Comparison of ENCODE assay signal across 20 cellular contexts in the genomic region with DNA sequence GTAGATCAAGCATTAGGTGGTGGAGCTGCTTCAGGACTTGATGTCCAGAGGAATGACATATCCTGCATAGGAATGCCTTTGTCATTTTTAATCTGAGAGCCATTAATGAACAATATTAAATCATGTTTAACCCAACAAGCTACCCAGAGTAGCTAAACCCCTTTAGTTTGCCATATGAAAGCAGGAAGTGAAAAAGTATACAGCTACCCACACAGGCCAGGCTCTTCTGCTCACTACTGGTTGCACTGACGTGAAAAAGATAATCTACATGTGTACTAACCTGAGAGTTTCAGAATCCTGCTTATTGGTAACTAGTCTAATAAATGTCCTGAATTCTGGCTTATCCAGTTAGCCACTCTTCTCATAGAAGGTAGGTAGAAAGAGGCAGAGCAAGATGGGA. TPM values are rescaled to one million over a fixed set of nuclear protein-coding genes. Genes with fewer than 3 reads are reported as not detected.
A peak's percentile ranks its signal among the peaks of the same experiment; 100 is the strongest.
DNase-seq lines count a peak whose midpoint lies in the region; ATAC-seq, FAIRE-seq and TF ChIP-seq lines count a peak whose summit lies in the region.
"Had no signal": no experiment of that assay in that cellular context is flagged by ENCODE, and none has a peak within 500 bp of the region (broad histone marks: within the 10 kb centered on the region; RNA-seq: fewer than 3 reads in every experiment).

No MANE protein-coding gene starts in this region.

- H3K36me3 Mint-ChIP-seq in activated naive CD4-positive, alpha-beta T cell treated with anti-CD3 and anti-CD28 coated beads, Interleukin-2, amount 50 U/mL, for 72 hours, result no peaks in the 10 kb centered on the region
- no peaks in the 10 kb centered on the region for H3K36me3 Mint-ChIP-seq in activated T-helper 2 cell treated with anti-CD3 and anti-CD28 coated beads, Interferon-gamma antibody, Interleukin-2, Interleukin-4, amounts not matched to agents 10 μg/mL and 5 μg/mL and 100 μg/mL, durations not matched to agents 14 hours and 24 hours and 36 hours (ENCODE audit: low read depth)

- no peaks in the 10 kb centered on the region for H3K4me1 Mint-ChIP-seq in activated T-helper 2 cell treated with anti-CD3 and anti-CD28 coated beads, Interferon-gamma antibody, Interleukin-2, Interleukin-4, amounts not matched to agents 10 μg/mL and 5 μg/mL and 100 μg/mL, durations not matched to agents 14 hours and 24 hours and 36 hours (ENCODE audit: low read depth)

- no peak overlapping the region for H3K4me3 Mint-ChIP-seq in activated T-helper 2 cell treated with anti-CD3 and anti-CD28 coated beads, Interferon-gamma antibody, Interleukin-2, Interleukin-4, amounts not matched to agents 10 μg/mL and 5 μg/mL and 100 μg/mL, durations not matched to agents 14 hours and 24 hours and 36 hours (ENCODE audit: low read depth)

- intact Hi-C loops in activated T-helper 2 cell treated with anti-CD3 and anti-CD28 coated beads, Interferon-gamma antibody, Interleukin-2, Interleukin-4, amounts not matched to agents 10 μg/mL and 5 μg/mL and 100 μg/mL, durations not matched to agents 14 hours and 24 hours and 36 hours (cut with micrococcal nuclease), result no loop called here

- ATAC-seq in GM19395 (IDR thresholded peaks at IDR 0.05; ENCODE audit: unreplicated experiment) (peak; percentile 92), HG02642 (IDR thresholded peaks at IDR 0.05; ENCODE audit: poor library complexity, unreplicated experiment) (peak; percentile 90), HG03196 (IDR thresholded peaks at IDR 0.05; ENCODE audit: unreplicated experiment) (peak; percentile 69)
- no peak for ATAC-seq in activated naive CD4-positive, alpha-beta T cell treated with anti-CD3 and anti-CD28 coated beads, Interleukin-2, amount 50 U/mL, for 72 hours
- ATAC-seq: body of pancreas, foreskin keratinocyte, Panc1 had no signal

- DNase-seq in GM12891 (ENCODE audit: insufficient read length, low spot score), result no peak
- no peak for DNase-seq in central memory CD4-positive, alpha-beta T cell
- DNase-seq in activated naive CD4-positive, alpha-beta T cell treated with anti-CD3 and anti-CD28 coated beads, Interleukin-2, amount 50 U/mL, for 72 hours (ENCODE audit: low spot score in 2 of 2), result no peak
- DNase-seq in activated CD4-positive, alpha-beta T cell treated with anti-CD3 and anti-CD28 coated beads, Interleukin-2, amount 50 U/mL, for 4 hours, result no peak
- DNase-seq in activated T-helper 2 cell treated with anti-CD3 and anti-CD28 coated beads, Interferon-gamma antibody, Interleukin-2, Interleukin-4, amounts not matched to agents 10 μg/mL and 5 μg/mL and 100 μg/mL, durations not matched to agents 14 hours and 24 hours and 36 hours (ENCODE audit: low spot score), result no peak
- DNase-seq: activated CD4-positive, alpha-beta T cell treated with anti-CD3 and anti-CD28 coated beads, Interleukin-2, amount 50 U/mL, for 1 hour; body of pancreas; effector CD8-positive, alpha-beta T cell; foreskin keratinocyte; NCI-H510A had no signal

- H3K27me3 Mint-ChIP-seq in activated T-helper 2 cell treated with anti-CD3 and anti-CD28 coated beads, Interferon-gamma antibody, Interleukin-2, Interleukin-4, amounts not matched to agents 10 μg/mL and 5 μg/mL and 100 μg/mL, durations not matched to agents 14 hours and 24 hours and 36 hours (ENCODE audit: low read depth), result no peaks in the 10 kb centered on the region

- H3K9me3 Mint-ChIP-seq in activated naive CD4-positive, alpha-beta T cell treated with anti-CD3 and anti-CD28 coated beads, Interleukin-2, amount 50 U/mL, for 72 hours, result no peaks in the 10 kb centered on the region
- no peaks in the 10 kb centered on the region for H3K9me3 Mint-ChIP-seq in activated T-helper 2 cell treated with anti-CD3 and anti-CD28 coated beads, Interferon-gamma antibody, Interleukin-2, Interleukin-4, amounts not matched to agents 10 μg/mL and 5 μg/mL and 100 μg/mL, durations not matched to agents 14 hours and 24 hours and 36 hours

- peak; percentile 54 for FAIRE-seq in GM12891 (lab: Jason Lieb, UNC)
- FAIRE-seq: H1, islet of Langerhans, urothelium cell line had no signal

- no peak overlapping the region for H3K27ac Mint-ChIP-seq in activated naive CD4-positive, alpha-beta T cell treated with anti-CD3 and anti-CD28 coated beads, Interleukin-2, amount 50 U/mL, for 72 hours
- H3K27ac Mint-ChIP-seq in activated T-helper 2 cell treated with anti-CD3 and anti-CD28 coated beads, Interferon-gamma antibody, Interleukin-2, Interleukin-4, amounts not matched to agents 10 μg/mL and 5 μg/mL and 100 μg/mL, durations not matched to agents 14 hours and 24 hours and 36 hours, result no peak overlapping the region

- no peak for TF ChIP-seq POLR2A in GM12891 (IDR thresholded peaks at IDR 0.05; ENCODE audit: low read depth, low read length)

TF ChIP-seq in GM12891, 5 proteins besides CTCF, POLR2A, EP300 and RAD21:
- TF ChIP-seq SPI1 (IDR thresholded peaks at IDR 0.05; ENCODE audit: low read depth, low read length) (peak; percentile 76), POLR2AphosphoS5 (IDR thresholded peaks at IDR 0.05; ENCODE audit: low read depth, low read length) (no peak)
TF ChIP-seq in GM12891: peak in this region for 1.

RNA-seq across cellular contexts. Expression of gene GLYATL3, which starts 19.9 kb away (rescaled TPM):
- not detected for polyA plus RNA-seq in GM12891 (2012; ENCODE audit: low read depth, missing spikeins)
- not detected for total RNA-seq in activated naive CD4-positive, alpha-beta T cell treated with anti-CD3 and anti-CD28 coated beads, Interleukin-2, amount 50 U/mL, for 72 hours
- total RNA-seq in activated T-helper 2 cell treated with anti-CD3 and anti-CD28 coated beads, Interferon-gamma antibody, Interleukin-2, Interleukin-4, amounts not matched to agents 10 μg/mL and 5 μg/mL and 100 μg/mL, durations not matched to agents 14 hours and 24 hours and 36 hours, result not detected in 2 replicates
- total RNA-seq: A172; body of pancreas; foreskin keratinocyte; H1; posterior vena cava; T-helper 2 cell treated with Interferon-gamma antibody and Interleukin-4, amounts not matched to agents 100 ng/mL and 5 ng/mL, for 36 hours had no signal
- polyA plus RNA-seq: foreskin keratinocyte, H1 had no signal

RNA-seq across cellular contexts. Expression of gene C6orf141, which starts 30.8 kb away (rescaled TPM):
- polyA plus RNA-seq in GM12891 (2012; ENCODE audit: low read depth, missing spikeins), result not detected
- under 1 TPM in 1 of 2 donors, not detected in 1; 0.35 TPM for total RNA-seq in activated naive CD4-positive, alpha-beta T cell treated with anti-CD3 and anti-CD28 coated beads, Interleukin-2, amount 50 U/mL, for 72 hours
- not detected in 2 replicates for total RNA-seq in activated T-helper 2 cell treated with anti-CD3 and anti-CD28 coated beads, Interferon-gamma antibody, Interleukin-2, Interleukin-4, amounts not matched to agents 10 μg/mL and 5 μg/mL and 100 μg/mL, durations not matched to agents 14 hours and 24 hours and 36 hours

RNA-seq across cellular contexts. Expression of gene CENPQ, which starts 56.5 kb away (rescaled TPM):
- 7.4 TPM for polyA plus RNA-seq in GM12891 (2012; ENCODE audit: low read depth, missing spikeins)
- total RNA-seq in activated naive CD4-positive, alpha-beta T cell treated with anti-CD3 and anti-CD28 coated beads, Interleukin-2, amount 50 U/mL, for 72 hours, result 10 to 100 TPM; 12.3 to 17.4 TPM
- total RNA-seq in activated T-helper 2 cell treated with anti-CD3 and anti-CD28 coated beads, Interferon-gamma antibody, Interleukin-2, Interleukin-4, amounts not matched to agents 10 μg/mL and 5 μg/mL and 100 μg/mL, durations not matched to agents 14 hours and 24 hours and 36 hours, result 13.9 and 14.1 TPM in 2 replicates

RNA-seq across cellular contexts. Expression of gene MMUT, which starts 56.6 kb away (rescaled TPM):
- 8.6 TPM for polyA plus RNA-seq in GM12891 (2012; ENCODE audit: low read depth, missing spikeins)
- total RNA-seq in activated naive CD4-positive, alpha-beta T cell treated with anti-CD3 and anti-CD28 coated beads, Interleukin-2, amount 50 U/mL, for 72 hours, result 10 to 100 TPM; 14.3 to 24.6 TPM
- 13.5 and 14.3 TPM in 2 replicates for total RNA-seq in activated T-helper 2 cell treated with anti-CD3 and anti-CD28 coated beads, Interferon-gamma antibody, Interleukin-2, Interleukin-4, amounts not matched to agents 10 μg/mL and 5 μg/mL and 100 μg/mL, durations not matched to agents 14 hours and 24 hours and 36 hours

Comparison
In these comparisons a context has a peak if more than half of its experiments do, and no peak if none do; other contexts are left out.
1. ATAC-seq: peak in GM19395 (single experiment), HG02642 (single experiment) and HG03196 (single experiment); none in activated naive CD4-positive, alpha-beta T cell treated with anti-CD3 and anti-CD28 coated beads, Interleukin-2, amount 50 U/mL, for 72 hours (0 of 2).